Comparison of ENCODE assay signal across 34 cellular contexts in genomic region chr18:69067048-69067447, GRCh38.
"Had no signal": no experiment of that assay in that cellular context is flagged by ENCODE, and none has a peak within 500 bp of the region (broad histone marks: within the 10 kb centered on the region; RNA-seq: fewer than 3 reads in every experiment).

No MANE protein-coding gene starts in this region.

- H3K27ac ChIP-seq: adrenal gland, ascending aorta, body of pancreas, brain microvascular endothelial cell, breast epithelium, cardiac muscle cell had no signal

- H3K4me1 ChIP-seq: adrenal gland, ascending aorta, body of pancreas, breast epithelium had no signal

- H3K4me3 ChIP-seq: adrenal gland, ascending aorta, body of pancreas, breast epithelium, cardiac muscle cell had no signal

- DNase-seq: activated effector memory CD4-positive, alpha-beta T cell treated with anti-CD3 and anti-CD28 coated beads, Interleukin-2, amount 50 U/mL, for 16 hours; activated effector memory CD4-positive, alpha-beta T cell treated with Interleukin-2 at 50 U/mL for 16 hours; activated gamma-delta T cell; activated gamma-delta T cell treated with Interleukin-2 at 50 U/mL for 16 hours; activated naive CD4-positive, alpha-beta T cell; activated naive CD4-positive, alpha-beta T cell treated with anti-CD3 and anti-CD28 coated beads for 36 hours; activated naive CD4-positive, alpha-beta T cell treated with anti-CD3 and anti-CD28 coated beads, Interleukin-2, amount 10 ng/mL, durations not matched to agents 7 days and 5 days; activated naive CD4-positive, alpha-beta T cell treated with anti-CD3 and anti-CD28 coated beads, Interleukin-2, amount 50 U/mL, for 16 hours; activated naive CD4-positive, alpha-beta T cell treated with Interleukin-2 at 50 U/mL for 16 hours; activated naive CD8-positive, alpha-beta T cell treated with anti-CD3 and anti-CD28 coated beads for 36 hours; activated naive CD8-positive, alpha-beta T cell treated with anti-CD3 and anti-CD28 coated beads, Interleukin-2, amount 10 ng/mL, durations not matched to agents 7 days and 5 days; activated naive CD8-positive, alpha-beta T cell treated with anti-CD3 and anti-CD28 coated beads, Interleukin-2, amount 50 U/mL, for 24 hours; activated T-cell treated with anti-CD3 and anti-CD28 coated beads, Interleukin-2, amount 50 U/mL, for 1 hour; activated T-cell treated with anti-CD3 and anti-CD28 coated beads, Interleukin-2, amount 50 U/mL, for 24 hours; activated T-cell treated with anti-CD3 and anti-CD28 coated beads, Interleukin-2, amount 50 U/mL, for 4 hours; activated T-cell treated with anti-CD3 and anti-CD28 coated beads, Interleukin-2, amount 50 U/mL, for 48 hours; activated T-cell treated with anti-CD3 and anti-CD28 coated beads, Interleukin-2, amount 50 U/mL, for 72 hours; adrenal gland; amniotic stem cell; amygdala; anterior cingulate cortex; aorta; body of pancreas; brain microvascular endothelial cell; caudate nucleus; central memory CD4-positive, alpha-beta T cell; cerebellar nuclear complex had no signal

- H3K27me3 ChIP-seq: adrenal gland, ascending aorta, body of pancreas, brain microvascular endothelial cell, breast epithelium, cardiac muscle cell had no signal

- H3K9me3 ChIP-seq: adrenal gland, ascending aorta, body of pancreas, breast epithelium had no signal

- H3K36me3 ChIP-seq: adrenal gland, ascending aorta, brain microvascular endothelial cell, breast epithelium, cardiac muscle cell had no signal

- FAIRE-seq: astrocyte, bronchial epithelial cell had no signal

- ATAC-seq: activated naive CD4-positive, alpha-beta T cell treated with anti-CD3 and anti-CD28 coated beads, Interleukin-2, amount 50 U/mL, for 72 hours; activated naive CD8-positive, alpha-beta T cell treated with anti-CD3 and anti-CD28 coated beads, Interleukin-2, amount 50 U/mL, for 24 hours; activated T-cell treated with anti-CD3 and anti-CD28 coated beads, Interleukin-2, amount 50 U/mL, for 4 hours; activated T-cell treated with anti-CD3 and anti-CD28 coated beads, Interleukin-2, amount 50 U/mL, for 72 hours; activated T-helper 17 cell treated with anti-CD3 and anti-CD28 coated beads, Interleukin-2, amount 50 U/mL, for 72 hours; body of pancreas had no signal
